1 cellular context compared by ENCODE assay signal in genomic region chr13:48231948-48232347, GRCh38.
TF ChIP-seq lines count a peak whose summit lies in the region.

No MANE protein-coding gene starts in this region.

TF ChIP-seq in HCT116, 20 proteins besides CTCF, POLR2A, EP300 and RAD21 (continued from another document):
- TF ChIP-seq, protein P1, sequence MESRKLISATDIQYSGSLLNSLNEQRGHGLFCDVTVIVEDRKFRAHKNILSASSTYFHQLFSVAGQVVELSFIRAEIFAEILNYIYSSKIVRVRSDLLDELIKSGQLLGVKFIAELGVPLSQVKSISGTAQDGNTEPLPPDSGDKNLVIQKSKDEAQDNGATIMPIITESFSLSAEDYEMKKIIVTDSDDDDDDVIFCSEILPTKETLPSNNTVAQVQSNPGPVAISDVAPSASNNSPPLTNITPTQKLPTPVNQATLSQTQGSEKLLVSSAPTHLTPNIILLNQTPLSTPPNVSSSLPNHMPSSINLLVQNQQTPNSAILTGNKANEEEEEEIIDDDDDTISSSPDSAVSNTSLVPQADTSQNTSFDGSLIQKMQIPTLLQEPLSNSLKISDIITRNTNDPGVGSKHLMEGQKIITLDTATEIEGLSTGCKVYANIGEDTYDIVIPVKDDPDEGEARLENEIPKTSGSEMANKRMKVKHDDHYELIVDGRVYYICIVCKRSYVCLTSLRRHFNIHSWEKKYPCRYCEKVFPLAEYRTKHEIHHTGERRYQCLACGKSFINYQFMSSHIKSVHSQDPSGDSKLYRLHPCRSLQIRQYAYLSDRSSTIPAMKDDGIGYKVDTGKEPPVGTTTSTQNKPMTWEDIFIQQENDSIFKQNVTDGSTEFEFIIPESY (IDR thresholded peaks at IDR 0.05; ENCODE audit: extremely low read depth, insufficient replicate concordance, low read length), result no peak
- TF ChIP-seq SP1 (IDR thresholded peaks at IDR 0.05; ENCODE audit: low read depth) (no peak), ATF3 (IDR thresholded peaks at IDR 0.05) (no peak), EZH2 (IDR thresholded peaks at IDR 0.05) (no peak), EGR1 (IDR thresholded peaks at IDR 0.05; ENCODE audit: low read depth) (no peak), POLR2AphosphoS5 (IDR thresholded peaks at IDR 0.05; ENCODE audit: low read depth, low read length) (no peak), CEBPB (IDR thresholded peaks at IDR 0.05; ENCODE audit: low read depth) (no peak), SRF (IDR thresholded peaks at IDR 0.05; ENCODE audit: low read depth) (no peak)
- TF ChIP-seq, protein P2, sequence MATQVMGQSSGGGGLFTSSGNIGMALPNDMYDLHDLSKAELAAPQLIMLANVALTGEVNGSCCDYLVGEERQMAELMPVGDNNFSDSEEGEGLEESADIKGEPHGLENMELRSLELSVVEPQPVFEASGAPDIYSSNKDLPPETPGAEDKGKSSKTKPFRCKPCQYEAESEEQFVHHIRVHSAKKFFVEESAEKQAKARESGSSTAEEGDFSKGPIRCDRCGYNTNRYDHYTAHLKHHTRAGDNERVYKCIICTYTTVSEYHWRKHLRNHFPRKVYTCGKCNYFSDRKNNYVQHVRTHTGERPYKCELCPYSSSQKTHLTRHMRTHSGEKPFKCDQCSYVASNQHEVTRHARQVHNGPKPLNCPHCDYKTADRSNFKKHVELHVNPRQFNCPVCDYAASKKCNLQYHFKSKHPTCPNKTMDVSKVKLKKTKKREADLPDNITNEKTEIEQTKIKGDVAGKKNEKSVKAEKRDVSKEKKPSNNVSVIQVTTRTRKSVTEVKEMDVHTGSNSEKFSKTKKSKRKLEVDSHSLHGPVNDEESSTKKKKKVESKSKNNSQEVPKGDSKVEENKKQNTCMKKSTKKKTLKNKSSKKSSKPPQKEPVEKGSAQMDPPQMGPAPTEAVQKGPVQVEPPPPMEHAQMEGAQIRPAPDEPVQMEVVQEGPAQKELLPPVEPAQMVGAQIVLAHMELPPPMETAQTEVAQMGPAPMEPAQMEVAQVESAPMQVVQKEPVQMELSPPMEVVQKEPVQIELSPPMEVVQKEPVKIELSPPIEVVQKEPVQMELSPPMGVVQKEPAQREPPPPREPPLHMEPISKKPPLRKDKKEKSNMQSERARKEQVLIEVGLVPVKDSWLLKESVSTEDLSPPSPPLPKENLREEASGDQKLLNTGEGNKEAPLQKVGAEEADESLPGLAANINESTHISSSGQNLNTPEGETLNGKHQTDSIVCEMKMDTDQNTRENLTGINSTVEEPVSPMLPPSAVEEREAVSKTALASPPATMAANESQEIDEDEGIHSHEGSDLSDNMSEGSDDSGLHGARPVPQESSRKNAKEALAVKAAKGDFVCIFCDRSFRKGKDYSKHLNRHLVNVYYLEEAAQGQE (IDR thresholded peaks at IDR 0.05; ENCODE audit: low read depth), result no peak
